In the genomic region with DNA sequence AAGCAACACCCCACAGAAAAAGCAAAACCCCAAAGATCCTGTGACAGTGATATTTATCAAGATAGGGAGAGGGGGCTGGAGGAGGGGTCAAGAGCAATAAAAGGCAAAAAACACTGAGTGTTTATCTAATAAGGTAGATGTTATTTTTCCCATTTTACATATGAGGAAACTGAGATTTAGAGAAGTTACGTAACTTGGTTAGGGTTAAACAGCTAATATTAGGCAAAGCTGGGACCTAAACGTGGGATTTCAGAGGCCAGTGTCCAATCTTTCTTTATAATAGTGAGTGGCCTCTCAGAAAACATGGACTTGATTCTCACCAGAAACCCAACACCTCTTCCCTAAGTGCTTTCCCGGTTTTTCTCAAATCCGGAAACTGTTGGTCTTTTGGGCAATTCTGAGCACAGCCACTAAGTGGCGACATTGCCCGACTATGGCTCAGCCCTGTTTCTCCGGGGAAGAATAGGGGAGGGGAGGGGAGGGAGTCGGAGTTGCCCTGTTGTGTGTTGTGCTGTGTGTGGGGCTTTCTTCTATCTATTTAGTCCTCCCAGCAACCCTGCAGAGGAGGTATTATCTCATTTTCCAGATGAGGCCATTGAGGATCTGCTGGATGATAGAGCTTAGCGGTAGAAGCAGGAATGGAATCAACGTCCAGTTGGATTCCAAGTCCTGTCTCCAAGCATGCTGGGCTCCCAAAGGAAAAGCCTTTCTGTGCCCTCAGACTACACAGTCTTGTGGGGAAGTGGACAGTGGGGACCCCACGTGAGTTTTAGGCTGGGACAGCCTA, we compare ENCODE assay signal across 8 cellular contexts. TPM values are rescaled to one million over a fixed set of nuclear protein-coding genes. Genes with fewer than 3 reads are reported as not detected.
DNase-seq lines count a peak whose midpoint lies in the region; ATAC-seq, FAIRE-seq and TF ChIP-seq lines count a peak whose summit lies in the region.
"Not testable (repeated sequence)": the region's sequence is repeated elsewhere in the genome, so short reads cannot be mapped to it uniquely, and the experiment has no call there.

No MANE protein-coding gene starts in this region.

- not testable (repeated sequence) for H2AFZ ChIP-seq in smooth muscle cell (ENCODE audit: low read depth)

- H3K4me1 Mint-ChIP-seq in CD14-positive monocyte = not testable (repeated sequence)

- not testable (repeated sequence) for H3K9me3 Mint-ChIP-seq in CD14-positive monocyte

- DNase-seq in CD14-positive monocyte (ENCODE audit: low spot score); GM18507 (ENCODE audit: extremely low spot score, insufficient read length, low read depth); Peyer's patch; astrocyte of the spinal cord (ENCODE audit: low read depth, low spot score); right lobe of liver; smooth muscle cell (lab: John Stamatoyannopoulos, UW; ENCODE audit: unreplicated experiment): not testable (repeated sequence)
- DNase-seq in NCI-H1694 (lab: John Stamatoyannopoulos, UW) (peak; percentile 2), fibroblast of pulmonary artery (ENCODE audit: low read depth) (peak; percentile 12)

- not testable (repeated sequence) for H3K27me3 ChIP-seq in Peyer's patch; right lobe of liver; smooth muscle cell (ENCODE audit: low read depth)

- H3K27ac Mint-ChIP-seq in CD14-positive monocyte = not testable (repeated sequence)

- H3K9me3 ChIP-seq in Peyer's patch; right lobe of liver; smooth muscle cell (replicated peaks; ENCODE audit: low read depth): not testable (repeated sequence)

- not testable (repeated sequence) for H3K36me3 ChIP-seq in Peyer's patch; right lobe of liver; smooth muscle cell (ENCODE audit: low read depth)

- peaks cover 26 to 45% (median 35%) of the 10 kb centered on the region in 3 donors for H3K27me3 Mint-ChIP-seq in CD14-positive monocyte (ENCODE audit: low read depth in 3 of 3)

- not testable (repeated sequence) for TF ChIP-seq POLR2A in Peyer's patch (IDR thresholded peaks at IDR 0.05); right lobe of liver (IDR thresholded peaks at IDR 0.05)

- H3K4me2 ChIP-seq in smooth muscle cell = not testable (repeated sequence)

- H4K20me1 ChIP-seq in smooth muscle cell (ENCODE audit: low read depth) = not testable (repeated sequence)

- H3K79me2 ChIP-seq in smooth muscle cell (ENCODE audit: low read depth) = not testable (repeated sequence)

- FAIRE-seq in GM18507 (lab: Jason Lieb, UNC) = peak; percentile 69

- in situ Hi-C loops in astrocyte of the spinal cord (cut with HindIII; ENCODE audit: low sequenced_read_pairs) = not testable (repeated sequence)

- not testable (repeated sequence) for H3K36me3 Mint-ChIP-seq in CD14-positive monocyte

- H3K27ac ChIP-seq in Peyer's patch; right lobe of liver; smooth muscle cell (ENCODE audit: low read depth): not testable (repeated sequence)

- 23% methylated on average over 7 of the region's 11 CpGs for WGBS in right lobe of liver (ENCODE audit: insufficient coverage, low coverage, low lambda C conversion rate, missing lambda C conversion rate)
- WGBS in smooth muscle cell (ENCODE audit: low lambda C conversion rate) = 24% methylated on average over 11 of the region's 11 CpGs

- intact Hi-C loops in CD14-positive monocyte (cut with micrococcal nuclease) (loop anchor here in 1 of 2 donors (5.0 to 10.0 kb wide), 2 partner anchors 168 to 295 kb away; no protein-coding TSS in a partner anchor), right lobe of liver (cut with DNase I) (loop anchor here (10.0 kb wide), 3 partner anchors 108 to 298 kb away; no protein-coding TSS in a partner anchor)

- H3K4me3 ChIP-seq in Peyer's patch; astrocyte of the spinal cord (ENCODE audit: low read depth, low read length); fibroblast of pulmonary artery (replicated peaks; ENCODE audit: low read depth, low read length); right lobe of liver; smooth muscle cell: not testable (repeated sequence)

- not testable (repeated sequence) for H3F3A ChIP-seq in smooth muscle cell (ENCODE audit: low read depth)

- peak overlapping the region in 1 of 2 donors; percentile 23 for H3K4me3 Mint-ChIP-seq in CD14-positive monocyte

- H3K9ac ChIP-seq in smooth muscle cell (ENCODE audit: low read depth) = not testable (repeated sequence)

- peak; percentile 71 to 83 (median 80) for ATAC-seq in right lobe of liver

- H3K4me1 ChIP-seq in Peyer's patch; right lobe of liver; smooth muscle cell (ENCODE audit: low read depth): not testable (repeated sequence)

- TF ChIP-seq CTCF in CD14-positive monocyte (IDR thresholded peaks at IDR 0.05) = peak; percentile 42
- peak in 4 of 6 experiments; percentile 26 to 68 (median 62) for TF ChIP-seq CTCF in Peyer's patch (IDR thresholded peaks at IDR 0.05)
- TF ChIP-seq CTCF in astrocyte of the spinal cord (IDR thresholded peaks at IDR 0.05; ENCODE audit: low read depth, low read length) = peak; percentile 22
- TF ChIP-seq CTCF in fibroblast of pulmonary artery (IDR thresholded peaks at IDR 0.05; ENCODE audit: low read length, missing control alignments) = peak; percentile 25
- peak; percentile 24 to 54 (median 38) for TF ChIP-seq CTCF in right lobe of liver (IDR thresholded peaks at IDR 0.05)
- peak; percentile 42 for TF ChIP-seq CTCF in smooth muscle cell (IDR thresholded peaks at IDR 0.05; ENCODE audit: borderline replicate concordance, insufficient read depth, poor library complexity, severe bottlenecking)

RNA-seq across cellular contexts. Expression of a gene that starts 58.7 kb away (rescaled TPM):
- polyA plus RNA-seq in CD14-positive monocyte (1 to 10 TPM; 4.8 to 6.3 TPM), smooth muscle cell (11.4 and 15.4 TPM in 2 replicates)
- total RNA-seq in Peyer's patch (10 to 100 TPM; 10.7 to 25.8 (median 20.2) TPM), right lobe of liver (1 to 10 TPM; 4.9 to 7.8 (median 6.5) TPM), smooth muscle cell (33.2 and 46.7 TPM in 2 replicates)
